In the genomic region with DNA sequence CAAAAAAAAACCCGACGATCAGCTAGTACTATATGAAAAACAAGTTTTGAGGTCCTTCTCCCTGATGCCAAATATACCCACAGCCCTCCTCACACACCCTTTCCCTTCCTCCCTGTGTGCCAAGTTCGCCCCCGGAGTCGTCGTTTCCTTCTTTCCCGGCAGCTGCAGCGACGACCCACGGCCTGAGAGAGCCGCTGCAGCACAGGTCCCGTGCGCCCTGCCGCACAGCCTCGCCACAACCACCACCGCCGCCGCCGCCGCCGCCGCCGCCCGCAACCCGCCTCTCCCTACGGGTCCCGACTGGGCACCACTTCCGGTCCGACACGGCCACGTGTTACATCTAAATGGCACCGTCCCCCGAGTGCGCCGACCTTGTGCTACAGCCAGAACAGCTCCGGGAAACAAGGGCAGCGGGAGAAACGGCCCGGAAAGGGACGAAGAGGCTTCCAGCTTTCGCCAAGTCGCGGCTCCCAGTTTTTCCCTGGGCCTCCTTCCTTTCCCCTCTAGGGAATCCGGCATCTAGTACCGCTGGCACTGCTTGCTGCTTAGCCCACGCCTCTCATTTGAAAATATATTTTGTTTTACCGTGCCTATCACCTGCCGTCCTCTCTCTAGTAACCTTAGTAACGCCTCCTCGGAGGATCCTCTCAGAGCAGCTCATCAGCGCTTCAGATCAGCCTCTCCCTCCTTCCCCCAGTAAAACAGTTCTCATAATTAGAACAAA, we compare ENCODE assay signal across 8 cellular contexts. TPM values are rescaled to one million over a fixed set of nuclear protein-coding genes. Genes with fewer than 3 reads are reported as not detected.
A peak's percentile ranks its signal among the peaks of the same experiment; 100 is the strongest.
DNase-seq lines count a peak whose midpoint lies in the region; ATAC-seq and TF ChIP-seq lines count a peak whose summit lies in the region.

A gene with protein sequence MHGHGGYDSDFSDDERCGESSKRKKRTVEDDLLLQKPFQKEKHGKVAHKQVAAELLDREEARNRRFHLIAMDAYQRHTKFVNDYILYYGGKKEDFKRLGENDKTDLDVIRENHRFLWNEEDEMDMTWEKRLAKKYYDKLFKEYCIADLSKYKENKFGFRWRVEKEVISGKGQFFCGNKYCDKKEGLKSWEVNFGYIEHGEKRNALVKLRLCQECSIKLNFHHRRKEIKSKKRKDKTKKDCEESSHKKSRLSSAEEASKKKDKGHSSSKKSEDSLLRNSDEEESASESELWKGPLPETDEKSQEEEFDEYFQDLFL (minus strand): TSS at position 315 of the 724 bp plus-strand sequence. CDS start 2,486 bp downstream, outside the sequence.

- peak within 1 kb of the TSS; percentile 78 to 100 for H3K4me3 ChIP-seq in CD4-positive, alpha-beta memory T cell (ENCODE audit: low read length in 2 of 2)
- H3K4me3 ChIP-seq in lung, result peak within 1 kb of the TSS; percentile 82

- peaks cover 6% of the 10 kb centered on the region for H3K36me3 ChIP-seq in CD4-positive, alpha-beta memory T cell (ENCODE audit: insufficient read depth, low read length)
- peaks cover 0 to under 1% of the 10 kb centered on the region in 2 donors for H3K36me3 ChIP-seq in lung (ENCODE audit: control insufficient read depth in 2 of 2, insufficient read depth in 2 of 2, low read length in 2 of 2)

- H3K9me3 Mint-ChIP-seq in CD4-positive, alpha-beta memory T cell, result no peaks in the 10 kb centered on the region
- no peaks in the 10 kb centered on the region for H3K9me3 Mint-ChIP-seq in activated CD4-positive, alpha-beta memory T cell treated with anti-CD3 and anti-CD28 coated beads, Interleukin-2, amount 10 ng/mL, durations not matched to agents 7 days and 5 days

- peaks cover 6 to 23% (median 16%) of the 10 kb centered on the region in 4 donors for H3K4me1 Mint-ChIP-seq in CD4-positive, alpha-beta memory T cell
- peaks cover 16% of the 10 kb centered on the region for H3K4me1 Mint-ChIP-seq in activated CD4-positive, alpha-beta memory T cell treated with anti-CD3 and anti-CD28 coated beads, Interleukin-2, amount 10 ng/mL, durations not matched to agents 7 days and 5 days

- peak; percentile 13 for TF ChIP-seq CTCF in lung (IDR thresholded peaks at IDR 0.05; ENCODE audit: control extremely low read depth, extremely low read depth)

- 0 to 1% methylated on average over 51 of the region's 51 CpGs for WGBS in lung, 2 donors

- peak; percentile 83 to 89 (median 84) for DNase-seq in CD4-positive, alpha-beta memory T cell
- DNase-seq in NCI-H774 (lab: John Stamatoyannopoulos, UW) (peak; percentile 65), lung (ENCODE audit: low spot score) (peak; percentile 95)
- peak; percentile 89 for DNase-seq in activated CD4-positive, alpha-beta memory T cell treated with anti-CD3 and anti-CD28 coated beads, Interleukin-2, amount 10 ng/mL, durations not matched to agents 7 days and 5 days
- DNase-seq in effector CD4-positive, alpha-beta T cell, result peak; percentile 80
- peak; percentile 81 to 86 (median 86) for DNase-seq in stimulated activated CD4-positive, alpha-beta T cell treated with anti-CD3 and anti-CD28 coated beads, TNF-alpha, amount 100 ng/mL, for 24 hours (ENCODE audit: low read depth in 3 of 3)

- CTCF ChIA-PET in CD4-positive, alpha-beta memory T cell (lab: Charles Lee; ENCODE audit: partially characterized antibody), result interaction anchor here (1.0 to 2.5 kb wide), 7 partner anchors 12 to 214 kb away, joined by 3 to 8 read pairs (median 4); no protein-coding TSS in a partner anchor
- CTCF ChIA-PET in activated CD4-positive, alpha-beta memory T cell treated with anti-CD3 and anti-CD28 coated beads, Interleukin-2, amount 10 ng/mL, durations not matched to agents 7 days and 5 days (lab: Charles Lee), result interaction anchor here (0.6 to 2.5 kb wide), 7 partner anchors 20 to 1991 kb away, joined by 3 to 6 read pairs (median 3); a partner anchor contains a TSS

- no peaks in the 10 kb centered on the region for H3K9me3 ChIP-seq in CD4-positive, alpha-beta memory T cell (ENCODE audit: control insufficient read depth in 1 of 2, low read length in 2 of 2)
- no peaks in the 10 kb centered on the region for H3K9me3 ChIP-seq in lung (ENCODE audit: control insufficient read depth in 2 of 2, insufficient read depth in 1 of 2, low read length in 1 of 2)

- no peaks in the 10 kb centered on the region for H3K27me3 ChIP-seq in CD4-positive, alpha-beta memory T cell (ENCODE audit: insufficient read depth, low read length)
- H3K27me3 ChIP-seq in lung (ENCODE audit: control insufficient read depth, insufficient read depth), result no peaks in the 10 kb centered on the region

- ATAC-seq in GM19397 (IDR thresholded peaks at IDR 0.05; ENCODE audit: unreplicated experiment) (peak; percentile 94), HG03565 (IDR thresholded peaks at IDR 0.05; ENCODE audit: unreplicated experiment) (peak; percentile 56), lung (ENCODE audit: insufficient read depth, low FRiP score) (peak; percentile 99)

- peaks cover 28% of the 10 kb centered on the region for H3K4me1 ChIP-seq in CD4-positive, alpha-beta memory T cell (ENCODE audit: insufficient read depth, low read length)
- peaks cover 0 to 5% of the 10 kb centered on the region in 2 donors for H3K4me1 ChIP-seq in lung (ENCODE audit: control insufficient read depth in 2 of 2, insufficient read depth in 2 of 2, low read length in 2 of 2)

- no peak within 1 kb of the TSS for H3K4me3 Mint-ChIP-seq in CD4-positive, alpha-beta memory T cell
- no peak within 1 kb of the TSS for H3K4me3 Mint-ChIP-seq in activated CD4-positive, alpha-beta memory T cell treated with anti-CD3 and anti-CD28 coated beads, Interleukin-2, amount 10 ng/mL, durations not matched to agents 7 days and 5 days

- intact Hi-C loops in CD4-positive, alpha-beta memory T cell (cut with micrococcal nuclease), result loop anchor here (1.0 to 10.0 kb wide), 8 partner anchors 114 to 1992 kb away; a partner anchor contains a TSS

- H3K27ac ChIP-seq in CD4-positive, alpha-beta memory T cell (ENCODE audit: low read depth, low read length), result peak within 1 kb of the TSS; percentile 63
- peak within 1 kb of the TSS; percentile 92 to 93 for H3K27ac ChIP-seq in lung (ENCODE audit: low read depth in 1 of 2, low read length in 1 of 2)

- H3K27me3 Mint-ChIP-seq in CD4-positive, alpha-beta memory T cell, result no peaks in the 10 kb centered on the region
- H3K27me3 Mint-ChIP-seq in activated CD4-positive, alpha-beta memory T cell treated with anti-CD3 and anti-CD28 coated beads, Interleukin-2, amount 10 ng/mL, durations not matched to agents 7 days and 5 days, result no peaks in the 10 kb centered on the region

- POLR2A ChIA-PET in CD4-positive, alpha-beta memory T cell (lab: Charles Lee; ENCODE audit: partially characterized antibody), result interaction anchor here (0.7 to 1.9 kb wide), 15 partner anchors 9 to 1778 kb away, joined by 3 to 8 read pairs (median 4); a partner anchor contains a TSS
- POLR2A ChIA-PET in activated CD4-positive, alpha-beta memory T cell treated with anti-CD3 and anti-CD28 coated beads, Interleukin-2, amount 10 ng/mL, durations not matched to agents 7 days and 5 days (lab: Charles Lee), result interaction anchor here (0.7 to 1.9 kb wide), 11 partner anchors 9 to 1111 kb away, joined by 3 to 5 read pairs (median 3); a partner anchor contains a TSS

- H3K27ac Mint-ChIP-seq in CD4-positive, alpha-beta memory T cell, result no peak within 1 kb of the TSS
- H3K27ac Mint-ChIP-seq in activated CD4-positive, alpha-beta memory T cell treated with anti-CD3 and anti-CD28 coated beads, Interleukin-2, amount 10 ng/mL, durations not matched to agents 7 days and 5 days, result no peak within 1 kb of the TSS

- peaks cover 5 to 15% of the 10 kb centered on the region in 2 donors for H3K36me3 Mint-ChIP-seq in CD4-positive, alpha-beta memory T cell
- H3K36me3 Mint-ChIP-seq in activated CD4-positive, alpha-beta memory T cell treated with anti-CD3 and anti-CD28 coated beads, Interleukin-2, amount 10 ng/mL, durations not matched to agents 7 days and 5 days (ENCODE audit: low read depth), result peaks cover 5% of the 10 kb centered on the region

RNA-seq across cellular contexts. Expression of the gene that starts here (rescaled TPM):
- 10 to 100 TPM; 21.6 to 32.5 TPM for total RNA-seq in CD4-positive, alpha-beta memory T cell
- 1 to 10 TPM; 7.1 to 8.6 TPM for polyA plus RNA-seq in CD4-positive, alpha-beta memory T cell
- total RNA-seq in activated CD4-positive, alpha-beta memory T cell treated with anti-CD3 and anti-CD28 coated beads, Interleukin-2, amount 10 ng/mL, durations not matched to agents 7 days and 5 days, result 10 to 100 TPM; 11.7 to 14.7 TPM
- 10 to 100 TPM; 12.3 to 38.9 TPM for total RNA-seq in lung
- polyA plus RNA-seq in lung, result 10 to 100 TPM in 1 of 2 donors, 1 to 10 TPM in 1; 4.3 to 18.1 TPM

Comparison
In these comparisons a context has a peak if more than half of its experiments do, and no peak if none do; other contexts are left out.
1. Peak in every context shown above with its lines: DNase-seq, ATAC-seq, H3K4me3 ChIP-seq and H3K27ac ChIP-seq.